8 cellular contexts compared by ENCODE assay signal in genomic region chr20:56468317-56469076, GRCh38. TPM values are rescaled to one million over a fixed set of nuclear protein-coding genes. Genes with fewer than 3 reads are reported as not detected.
DNase-seq lines count a peak whose midpoint lies in the region; ATAC-seq, FAIRE-seq and TF ChIP-seq lines count a peak whose summit lies in the region.

RTF2 (plus strand) TSS chr20:56468627; CDS start chr20:56468698, 71 bp downstream.

- WGBS in pancreas, 2 donors = 0% methylated on average over 54 to 55 of the region's 55 CpGs
- 0 to 1% methylated on average over 5 to 24 of the region's 55 CpGs for WGBS in thyroid gland, 2 donors

- TF ChIP-seq CTCF in GM12875 (IDR thresholded peaks at IDR 0.05; ENCODE audit: borderline replicate concordance, insufficient read depth, low read depth, low read length) (no peak), pancreas (IDR thresholded peaks at IDR 0.05) (no peak), thyroid gland (IDR thresholded peaks at IDR 0.05) (no peak)

- H3K9me3 ChIP-seq in pancreas (no peaks in the 10 kb centered on the region), thyroid gland (no peaks in the 10 kb centered on the region)

- H3K4me1 ChIP-seq in pancreas (peaks cover 5 to 13% (median 8%) of the 10 kb centered on the region in 3 donors), thyroid gland (peaks cover 7 to 10% of the 10 kb centered on the region in 2 donors)

- TF ChIP-seq POLR2A in thyroid gland (IDR thresholded peaks at IDR 0.05) = peak in 1 of 2 donors; percentile 56

- peak within 1 kb of the TSS; percentile 54 for H3K4me3 ChIP-seq in GM12875 (ENCODE audit: low read depth, low read length)
- H3K4me3 ChIP-seq in pancreas = peak within 1 kb of the TSS; percentile 43 to 95 (median 77)
- peak within 1 kb of the TSS; percentile 29 to 66 (median 37) for H3K4me3 ChIP-seq in thyroid gland (replicated peaks in 1 of 3)

- ATAC-seq in HG02759 (IDR thresholded peaks at IDR 0.05; ENCODE audit: unreplicated experiment) = peak; percentile 99
- ATAC-seq in Right ventricle myocardium superior (ENCODE audit: poor library complexity) = peak; percentile 100
- peak; percentile 99 to 100 (median 100) for ATAC-seq in pancreas

- FAIRE-seq in pancreas (lab: Jason Lieb, UNC) = no peak

- peak within 1 kb of the TSS; percentile 36 to 62 (median 48) for H3K27ac ChIP-seq in pancreas
- H3K27ac ChIP-seq in thyroid gland = peak within 1 kb of the TSS; percentile 35 to 56 (median 47)

- H3K36me3 ChIP-seq in pancreas = peaks cover 0 to 7% (median 1%) of the 10 kb centered on the region in 3 donors
- peaks cover 0 to 7% of the 10 kb centered on the region in 2 donors for H3K36me3 ChIP-seq in thyroid gland

- intact Hi-C loops in Right ventricle myocardium superior (cut with DNase I) (loop anchor here (1.0 kb wide), 1 partner anchor 76 kb away; the partner anchor contains the start of genes AURKA and CSTF1), pancreas (cut with DNase I) (no loop called here), thyroid gland (cut with DNase I) (no loop called here)

- no peaks in the 10 kb centered on the region for H3K27me3 ChIP-seq in pancreas
- H3K27me3 ChIP-seq in thyroid gland = no peaks in the 10 kb centered on the region

- peak; percentile 74 for DNase-seq in NCI-H128 (lab: John Stamatoyannopoulos, UW; ENCODE audit: unreplicated experiment)
- peak; percentile 92 to 94 for DNase-seq in SW 1271 (lab: John Stamatoyannopoulos, UW)
- peak; percentile 90 for DNase-seq in activated naive CD8-positive, alpha-beta T cell treated with anti-CD3 and anti-CD28 coated beads, Interleukin-2, amount 50 U/mL, for 16 hours (ENCODE audit: low read depth, low spot score)
- peak; percentile 96 for DNase-seq in Right ventricle myocardium superior
- DNase-seq in pancreas = peak; percentile 88 to 97 (median 92)
- DNase-seq in thyroid gland = peak; percentile 90

RNA-seq across cellular contexts. Expression of gene RTF2, which starts in this region (rescaled TPM):
- total RNA-seq in Right ventricle myocardium superior (78.7 TPM), pancreas (10 to 100 TPM; 25.0 to 39.2 (median 28.1) TPM), thyroid gland (10 to 100 TPM; 46.1 to 68.6 (median 64.2) TPM)
- 10 to 100 TPM; 24.3 to 55.4 TPM for polyA plus RNA-seq in pancreas

Comparison
In these comparisons a context has a peak if more than half of its experiments do, and no peak if none do; other contexts are left out.
1. Peak in every context shown above with its lines: DNase-seq, ATAC-seq, H3K4me3 ChIP-seq and H3K27ac ChIP-seq.